14 cellular contexts compared by ENCODE assay signal in the genomic region with DNA sequence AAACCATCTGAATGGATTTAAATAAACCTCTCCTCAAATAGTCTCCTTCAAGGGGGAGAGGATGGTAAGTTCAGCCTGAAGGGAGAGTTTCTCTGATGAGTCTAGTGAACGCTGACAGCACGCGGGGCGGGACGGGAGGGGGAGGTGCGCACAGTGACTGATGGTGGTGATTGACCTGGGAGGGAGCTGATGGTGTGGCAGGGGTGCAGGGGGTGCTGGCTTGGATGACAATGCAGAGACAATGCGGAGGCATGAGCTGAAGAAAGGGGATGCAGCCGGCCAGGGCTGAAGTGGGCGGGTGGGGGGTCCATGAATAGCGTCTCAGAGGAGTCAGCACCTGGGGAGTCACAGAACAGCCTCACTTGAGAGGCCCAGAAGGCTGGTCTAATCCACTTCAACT.
"Had no signal": no experiment of that assay in that cellular context is flagged by ENCODE, and none has a peak within 500 bp of the region (broad histone marks: within the 10 kb centered on the region; RNA-seq: fewer than 3 reads in every experiment).

No MANE protein-coding gene starts in this region.

- H3K9me3 ChIP-seq: pancreas had no signal

- H3K36me3 ChIP-seq: cardiac muscle cell, pancreas had no signal

- H3K4me3 ChIP-seq: cardiac muscle cell, dorsolateral prefrontal cortex, hepatocyte, pancreas had no signal

- H3K27ac ChIP-seq: cardiac muscle cell, dorsolateral prefrontal cortex, pancreas had no signal

- H3K4me1 ChIP-seq: pancreas had no signal

- DNase-seq: activated CD4-positive, alpha-beta memory T cell treated with anti-CD3 and anti-CD28 coated beads for 36 hours; activated CD4-positive, alpha-beta T cell treated with anti-CD3 and anti-CD28 coated beads for 36 hours; activated CD8-positive, alpha-beta memory T cell treated with anti-CD3 and anti-CD28 coated beads, Interleukin-2, amount 10 ng/mL, durations not matched to agents 7 days and 5 days; activated naive CD4-positive, alpha-beta T cell treated with anti-CD3 and anti-CD28 coated beads, Interleukin-2, amount 10 ng/mL, durations not matched to agents 7 days and 5 days; activated T-cell treated with anti-CD3 and anti-CD28 coated beads, Interleukin-2, amount 50 U/mL, for 1 hour; kidney glomerular epithelial cell; stimulated activated CD4-positive, alpha-beta T cell treated with anti-CD3 and anti-CD28 coated beads, Interleukin-12 subunit alpha, Interleukin-12 subunit beta, amount 100 ng/mL, for 4 hours; stimulated activated CD4-positive, alpha-beta T cell treated with anti-CD3 and anti-CD28 coated beads, Interleukin-2, amount 100 ng/mL, for 24 hours; T-helper 1 cell had no signal

- ATAC-seq: activated CD4-positive, alpha-beta T cell treated with anti-CD3 and anti-CD28 coated beads for 36 hours; activated CD8-positive, alpha-beta memory T cell treated with anti-CD3 and anti-CD28 coated beads, Interleukin-2, amount 10 ng/mL, durations not matched to agents 7 days and 5 days; esophagus mucosa; pancreas had no signal

- H3K27me3 ChIP-seq: cardiac muscle cell, hepatocyte had no signal
